8 cellular contexts compared by ENCODE assay signal in genomic region chr3:152834354-152835310, GRCh38. TPM values are rescaled to one million over a fixed set of nuclear protein-coding genes. Genes with fewer than 3 reads are reported as not detected.
DNase-seq lines count a peak whose midpoint lies in the region; ATAC-seq and TF ChIP-seq lines count a peak whose summit lies in the region.

P2RY1 (plus strand) TSS chr3:152835131; CDS start chr3:152835783, 652 bp downstream.

- TF ChIP-seq EP300 in ovary (IDR thresholded peaks at IDR 0.05) = no peak

- no peaks in the 10 kb centered on the region for H3K27me3 ChIP-seq in CD8-positive, alpha-beta memory T cell (ENCODE audit: insufficient read depth, low read length, poor library complexity, severe bottlenecking)
- peaks cover 0 to 5% (median 0%) of the 10 kb centered on the region in 7 donors for H3K27me3 ChIP-seq in heart right ventricle
- H3K27me3 ChIP-seq in ovary = no peaks in the 10 kb centered on the region

- H3K36me3 ChIP-seq in CD8-positive, alpha-beta memory T cell (ENCODE audit: insufficient read depth, low read length) = no peaks in the 10 kb centered on the region
- no peaks in the 10 kb centered on the region for H3K36me3 ChIP-seq in heart right ventricle
- H3K36me3 ChIP-seq in ovary = no peaks in the 10 kb centered on the region

- peak within 1 kb of the TSS in 6 of 7 donors; percentile 49 to 76 (median 60) for H3K4me3 Mint-ChIP-seq in CD8-positive, alpha-beta memory T cell
- peak within 1 kb of the TSS; percentile 86 for H3K4me3 Mint-ChIP-seq in activated naive CD8-positive, alpha-beta T cell treated with anti-CD3 and anti-CD28 coated beads, Interleukin-2, amount 10 ng/mL, durations not matched to agents 7 days and 5 days

- CTCF ChIA-PET in CD8-positive, alpha-beta memory T cell (lab: Charles Lee) = no interaction called here

- 1% methylated on average over 69 of the region's 69 CpGs for WGBS in heart right ventricle, 2 donors
- WGBS in ovary, 3 donors = 0 to 1% (median 1%) methylated on average over 25 to 69 of the region's 69 CpGs

- intact Hi-C loops in heart right ventricle (cut with DNase I) (loop anchor here in 1 of 10 donors (2.0 to 10.0 kb wide), 2 partner anchors 74 to 330 kb away; no protein-coding TSS in a partner anchor), ovary (cut with DNase I) (no loop called here)

- ATAC-seq in GM19043 (IDR thresholded peaks at IDR 0.05; ENCODE audit: low read depth, unreplicated experiment) (peak; percentile 71), HG03139 (IDR thresholded peaks at IDR 0.05; ENCODE audit: unreplicated experiment) (peak; percentile 78), heart right ventricle (peak; percentile 89 to 94 (median 90))
- peak; percentile 75 for ATAC-seq in activated naive CD8-positive, alpha-beta T cell treated with anti-CD3 and anti-CD28 coated beads, Interleukin-2, amount 10 ng/mL, durations not matched to agents 7 days and 5 days (ENCODE audit: low read depth)

- no peaks in the 10 kb centered on the region for H3K36me3 Mint-ChIP-seq in CD8-positive, alpha-beta memory T cell
- H3K36me3 Mint-ChIP-seq in activated naive CD8-positive, alpha-beta T cell treated with anti-CD3 and anti-CD28 coated beads, Interleukin-2, amount 10 ng/mL, durations not matched to agents 7 days and 5 days = no peaks in the 10 kb centered on the region

- no peak for DNase-seq in CD8-positive, alpha-beta memory T cell
- DNase-seq in NCI-H69 (lab: John Stamatoyannopoulos, UW) (peak; percentile 74), heart right ventricle (peak; percentile 57 to 72), ovary (peak; percentile 70 to 84 (median 79)), cortex of kidney (lab: John Stamatoyannopoulos, UW) (no peak)
- DNase-seq in activated naive CD8-positive, alpha-beta T cell treated with anti-CD3 and anti-CD28 coated beads, Interleukin-2, amount 10 ng/mL, durations not matched to agents 7 days and 5 days = peak; percentile 63

- H3K27ac ChIP-seq in CD8-positive, alpha-beta memory T cell (ENCODE audit: low read depth, low read length) = peak within 1 kb of the TSS; percentile 51
- H3K27ac ChIP-seq in heart right ventricle = peak within 1 kb of the TSS; percentile 50 to 87 (median 80)
- peak within 1 kb of the TSS; percentile 62 to 90 for H3K27ac ChIP-seq in ovary

- H3K4me3 ChIP-seq in CD8-positive, alpha-beta memory T cell (ENCODE audit: low read length) = no peak within 1 kb of the TSS
- H3K4me3 ChIP-seq in heart right ventricle (peak within 1 kb of the TSS; percentile 59 to 87 (median 74)), ovary (peak within 1 kb of the TSS; percentile 84)

- no peak within 1 kb of the TSS for H3K27ac Mint-ChIP-seq in CD8-positive, alpha-beta memory T cell
- peak within 1 kb of the TSS; percentile 60 for H3K27ac Mint-ChIP-seq in activated naive CD8-positive, alpha-beta T cell treated with anti-CD3 and anti-CD28 coated beads, Interleukin-2, amount 10 ng/mL, durations not matched to agents 7 days and 5 days

- no peaks in the 10 kb centered on the region for H3K4me1 ChIP-seq in CD8-positive, alpha-beta memory T cell (ENCODE audit: insufficient read depth, low read length)
- H3K4me1 ChIP-seq in heart right ventricle = peaks cover 0 to 41% (median 21%) of the 10 kb centered on the region in 9 donors
- H3K4me1 ChIP-seq in ovary (ENCODE audit: insufficient read depth) = peaks cover 2% of the 10 kb centered on the region

- POLR2A ChIA-PET in CD8-positive, alpha-beta memory T cell (lab: Charles Lee) = no interaction called here
- POLR2A ChIA-PET in activated naive CD8-positive, alpha-beta T cell treated with anti-CD3 and anti-CD28 coated beads, Interleukin-2, amount 10 ng/mL, durations not matched to agents 7 days and 5 days (lab: Charles Lee) = interaction anchor here (0.7 to 0.8 kb wide), 2 partner anchors 330 to 578 kb away, joined by 3 to 5 read pairs; no protein-coding TSS in a partner anchor

- TF ChIP-seq CTCF in heart right ventricle (IDR thresholded peaks at IDR 0.05) (peak in 4 of 9 donors; percentile 20 to 28 (median 22)), ovary (IDR thresholded peaks at IDR 0.05) (peak in 2 of 3 donors; percentile 13 to 18)

- H3K9me3 Mint-ChIP-seq in CD8-positive, alpha-beta memory T cell = peaks cover 0 to 5% (median 2%) of the 10 kb centered on the region in 5 donors
- no peaks in the 10 kb centered on the region for H3K9me3 Mint-ChIP-seq in activated naive CD8-positive, alpha-beta T cell treated with anti-CD3 and anti-CD28 coated beads, Interleukin-2, amount 10 ng/mL, durations not matched to agents 7 days and 5 days

- H3K27me3 Mint-ChIP-seq in CD8-positive, alpha-beta memory T cell = peaks cover 22 to 39% of the 10 kb centered on the region in 2 donors
- H3K27me3 Mint-ChIP-seq in activated naive CD8-positive, alpha-beta T cell treated with anti-CD3 and anti-CD28 coated beads, Interleukin-2, amount 10 ng/mL, durations not matched to agents 7 days and 5 days = peaks cover 60% of the 10 kb centered on the region

- H3K9me3 ChIP-seq in CD8-positive, alpha-beta memory T cell (ENCODE audit: low read length) = no peaks in the 10 kb centered on the region
- H3K9me3 ChIP-seq in heart right ventricle (no peaks in the 10 kb centered on the region), ovary (no peaks in the 10 kb centered on the region)

- H3K4me1 Mint-ChIP-seq in CD8-positive, alpha-beta memory T cell = peaks cover 9 to 21% (median 11%) of the 10 kb centered on the region in 3 donors
- H3K4me1 Mint-ChIP-seq in activated naive CD8-positive, alpha-beta T cell treated with anti-CD3 and anti-CD28 coated beads, Interleukin-2, amount 10 ng/mL, durations not matched to agents 7 days and 5 days = peaks cover 11% of the 10 kb centered on the region

- TF ChIP-seq POLR2A in ovary (IDR thresholded peaks at IDR 0.05) = peak; percentile 31

RNA-seq across cellular contexts. Expression of gene P2RY1, which starts in this region (rescaled TPM):
- under 1 TPM; 0.16 to 0.18 TPM for total RNA-seq in CD8-positive, alpha-beta memory T cell
- not detected for polyA plus RNA-seq in CD8-positive, alpha-beta memory T cell
- under 1 TPM; 0.25 to 0.28 TPM for total RNA-seq in activated naive CD8-positive, alpha-beta T cell treated with anti-CD3 and anti-CD28 coated beads, Interleukin-2, amount 10 ng/mL, durations not matched to agents 7 days and 5 days
- total RNA-seq in heart right ventricle = 1 to 10 TPM; 3.2 to 7.5 (median 4.8) TPM
- polyA plus RNA-seq in heart right ventricle = 1 to 10 TPM in 1 of 2 donors, under 1 TPM in 1; 0.72 to 1.4 TPM
- total RNA-seq in ovary = 10 to 100 TPM in 2 of 7 donors, 1 to 10 TPM in 5; 4.3 to 17.6 (median 9.1) TPM
- polyA plus RNA-seq in ovary = 1 to 10 TPM; 4.1 to 5.3 TPM

Comparison
In these comparisons a context has a peak if more than half of its experiments do, and no peak if none do; other contexts are left out.
1. Peak in DNase-seq and ATAC-seq in activated naive CD8-positive, alpha-beta T cell treated with anti-CD3 and anti-CD28 coated beads, Interleukin-2, amount 10 ng/mL, durations not matched to agents 7 days and 5 days; RNA of the gene not detected or under 1 TPM.
2. DNase-seq: peak in NCI-H69 (single experiment), heart right ventricle (2 of 2) and ovary (5 of 5); none in CD8-positive, alpha-beta memory T cell (0 of 5) and cortex of kidney (single experiment).
3. Peak in every context shown above with its lines, with median percentiles within 50 percentile points of each other: H3K27ac ChIP-seq and ATAC-seq.